16 cellular contexts compared by ENCODE assay signal in genomic region chr1:56535362-56535761, GRCh38. TPM values are rescaled to one million over a fixed set of nuclear protein-coding genes. Genes with fewer than 3 reads are reported as not detected.
DNase-seq lines count a peak whose midpoint lies in the region; ATAC-seq and TF ChIP-seq lines count a peak whose summit lies in the region.
"Had no signal": no experiment of that assay in that cellular context is flagged by ENCODE, and none has a peak within 500 bp of the region (broad histone marks: within the 10 kb centered on the region; RNA-seq: fewer than 3 reads in every experiment).

No MANE protein-coding gene starts in this region.

- H3K79me2 ChIP-seq in mesendoderm (ENCODE audit: control insufficient read depth, insufficient read depth, low read length), result peaks cover 6% of the 10 kb centered on the region

- DNase-seq in right atrium auricular region (ENCODE audit: low spot score), result no peak
- DNase-seq in left cardiac atrium, result no peak
- DNase-seq in body of pancreas, result no peak
- DNase-seq in iPS DF 4.7 (ENCODE audit: extremely low read depth, low spot score), result peak; percentile 87
- peak; percentile 57 for DNase-seq in mesendoderm
- no peak for DNase-seq in NCI-H510A (lab: John Stamatoyannopoulos, UW)
- DNase-seq in colonic mucosa, result no peak
- DNase-seq: AML-193, MG63, NCI-H187, SJCRH30 had no signal

- TF ChIP-seq POLR2A in body of pancreas (IDR thresholded peaks at IDR 0.05), result no peak

- peaks cover 2% of the 10 kb centered on the region for H3K79me1 ChIP-seq in mesendoderm (ENCODE audit: low read length)

- H3K27ac ChIP-seq in right atrium auricular region, result peak overlapping the region; percentile 65 to 78
- H3K27ac ChIP-seq in body of pancreas, result peak overlapping the region in 3 of 4 donors; percentile 53 to 76 (median 66)
- no peak overlapping the region for H3K27ac ChIP-seq in mesendoderm (ENCODE audit: low read depth, low read length)
- H3K27ac ChIP-seq in colonic mucosa, result no peak overlapping the region
- H3K27ac ChIP-seq: HL-60, KMS-11, SJCRH30 had no signal

- WGBS in body of pancreas, 2 donors, result 60 to 62% methylated on average over 2 of the region's 2 CpGs
- WGBS in mesendoderm (ENCODE audit: extremely low coverage, insufficient coverage, low lambda C conversion rate), result no CpG with 5 or more reads among the region's 2 CpGs

- H3K27me3 ChIP-seq in right atrium auricular region (no peaks in the 10 kb centered on the region), body of pancreas (no peaks in the 10 kb centered on the region), mesendoderm (ENCODE audit: insufficient read depth, low read length, poor library complexity) (no peaks in the 10 kb centered on the region), colonic mucosa (no peaks in the 10 kb centered on the region)
- H3K27me3 ChIP-seq: MG63 had no signal

- no peak overlapping the region for H3K4ac ChIP-seq in mesendoderm (ENCODE audit: low read depth, low read length)

- no peaks in the 10 kb centered on the region for H3K9me3 ChIP-seq in right atrium auricular region
- H3K9me3 ChIP-seq in body of pancreas, result no peaks in the 10 kb centered on the region
- H3K9me3 ChIP-seq in colonic mucosa, result no peaks in the 10 kb centered on the region
- H3K9me3 ChIP-seq: Caco-2, MG63, SJCRH30 had no signal

- ATAC-seq in left cardiac atrium (no peak), body of pancreas (no peak), HG03095 (IDR thresholded peaks at IDR 0.05; ENCODE audit: unreplicated experiment) (no peak)
- ATAC-seq: HCT116 had no signal

- H3K4me3 ChIP-seq in right atrium auricular region (no peak overlapping the region), body of pancreas (no peak overlapping the region), mesendoderm (ENCODE audit: low read length) (no peak overlapping the region), colonic mucosa (no peak overlapping the region)
- H3K4me3 ChIP-seq: MG63, SJCRH30 had no signal

- TF ChIP-seq CTCF in right atrium auricular region (IDR thresholded peaks at IDR 0.05) (no peak), body of pancreas (IDR thresholded peaks at IDR 0.05) (no peak), colonic mucosa (IDR thresholded peaks at IDR 0.05) (no peak)

- H3K23ac ChIP-seq in mesendoderm (ENCODE audit: low read length), result no peak overlapping the region

- intact Hi-C loops in left cardiac atrium (cut with DNase I) (no loop called here), body of pancreas (cut with DNase I) (no loop called here), colonic mucosa (cut with DNase I) (no loop called here)

- H2AK5ac ChIP-seq in mesendoderm (ENCODE audit: low read length), result no peak overlapping the region

- peak overlapping the region; percentile 23 for H2BK5ac ChIP-seq in mesendoderm (ENCODE audit: low read length)

- no peak overlapping the region for H4K8ac ChIP-seq in mesendoderm (ENCODE audit: low read depth, low read length)

- H3K4me1 ChIP-seq in right atrium auricular region (peaks cover 0 to 99% of the 10 kb centered on the region in 2 donors), body of pancreas (peaks cover 90% of the 10 kb centered on the region), mesendoderm (ENCODE audit: control insufficient read depth, low read depth, low read length) (peaks cover 28% of the 10 kb centered on the region), colonic mucosa (no peaks in the 10 kb centered on the region)
- H3K4me1 ChIP-seq: SJCRH30 had no signal

- no peak overlapping the region for H2BK120ac ChIP-seq in mesendoderm (ENCODE audit: low read depth, low read length)

- no peak overlapping the region for H3K56ac ChIP-seq in mesendoderm (ENCODE audit: low read length)

- H3K36me3 ChIP-seq in right atrium auricular region (peaks cover 28% of the 10 kb centered on the region), body of pancreas (replicated peaks in 1 of 2; ENCODE audit: insufficient read depth in 1 of 2, low read depth in 2 of 2) (no peaks in the 10 kb centered on the region), mesendoderm (ENCODE audit: control insufficient read depth, insufficient read depth, low read length) (no peaks in the 10 kb centered on the region), colonic mucosa (no peaks in the 10 kb centered on the region)
- H3K36me3 ChIP-seq: SJCRH30 had no signal

- no peak overlapping the region for H4K5ac ChIP-seq in mesendoderm (ENCODE audit: low read length)

- H3K9ac ChIP-seq in mesendoderm (ENCODE audit: low read length), result peak overlapping the region; percentile 15
- H3K9ac ChIP-seq in colonic mucosa (ENCODE audit: low read depth in 2 of 2, low read length in 2 of 2), result no peak overlapping the region
- H3K9ac ChIP-seq: KMS-11 had no signal

- H3K4me2 ChIP-seq in mesendoderm (ENCODE audit: low read length), result no peak overlapping the region
- H3K4me2 ChIP-seq: KMS-11 had no signal

- peak overlapping the region; percentile 85 for H3K18ac ChIP-seq in mesendoderm (ENCODE audit: low read length)

- H2BK15ac ChIP-seq in mesendoderm (replicated peaks; ENCODE audit: low read depth), result no peak overlapping the region

RNA-seq across cellular contexts. Expression of gene PLPP3, which starts 44.0 kb away (rescaled TPM):
- 10 to 100 TPM; 83.1 to 94.1 TPM for total RNA-seq in right atrium auricular region
- 100 to 1,000 TPM in 1 of 2 donors, 10 to 100 TPM in 1; 85.1 to 115 TPM for total RNA-seq in left cardiac atrium
- total RNA-seq in body of pancreas, result 10 to 100 TPM; 35.8 to 52.7 TPM
- 8.7 TPM for polyA plus RNA-seq in mesendoderm (2013, experiment 1 of 2)
- polyA plus RNA-seq in mesendoderm (2013, experiment 2 of 2), result 9.3 TPM
- total RNA-seq in colonic mucosa, result 10 to 100 TPM; 18.6 to 33.3 TPM
- total RNA-seq: SJCRH30 had no signal

Comparison
In these comparisons a context has a peak if more than half of its experiments do, and no peak if none do; other contexts are left out.
1. DNase-seq: peak in iPS DF 4.7 (single experiment) and mesendoderm (single experiment); none in right atrium auricular region (single experiment), left cardiac atrium (single experiment), body of pancreas (0 of 4), NCI-H510A (single experiment) and colonic mucosa (single experiment).
2. H3K27ac ChIP-seq: peak in right atrium auricular region (2 of 2) and body of pancreas (3 of 4); none in mesendoderm (single experiment) and colonic mucosa (single experiment).